1 cellular context compared by ENCODE assay signal in genomic region chr7:100897111-100897608, GRCh38.
A peak's percentile ranks its signal among the peaks of the same experiment; 100 is the strongest.
TF ChIP-seq lines count a peak whose summit lies in the region.

No MANE protein-coding gene starts in this region.

TF ChIP-seq in A549, 52 proteins besides CTCF, POLR2A, EP300 and RAD21:
- no peak for TF ChIP-seq ZC3H11A (IDR thresholded peaks at IDR 0.05)
- peak; percentile 98 for TF ChIP-seq SMC3 (IDR thresholded peaks at IDR 0.05)
- TF ChIP-seq MAX (IDR thresholded peaks at IDR 0.05): peak; percentile 28; the same call in 1 of the 2 replicates
